ENCODE assay signal across 13 cellular contexts in the genomic region with DNA sequence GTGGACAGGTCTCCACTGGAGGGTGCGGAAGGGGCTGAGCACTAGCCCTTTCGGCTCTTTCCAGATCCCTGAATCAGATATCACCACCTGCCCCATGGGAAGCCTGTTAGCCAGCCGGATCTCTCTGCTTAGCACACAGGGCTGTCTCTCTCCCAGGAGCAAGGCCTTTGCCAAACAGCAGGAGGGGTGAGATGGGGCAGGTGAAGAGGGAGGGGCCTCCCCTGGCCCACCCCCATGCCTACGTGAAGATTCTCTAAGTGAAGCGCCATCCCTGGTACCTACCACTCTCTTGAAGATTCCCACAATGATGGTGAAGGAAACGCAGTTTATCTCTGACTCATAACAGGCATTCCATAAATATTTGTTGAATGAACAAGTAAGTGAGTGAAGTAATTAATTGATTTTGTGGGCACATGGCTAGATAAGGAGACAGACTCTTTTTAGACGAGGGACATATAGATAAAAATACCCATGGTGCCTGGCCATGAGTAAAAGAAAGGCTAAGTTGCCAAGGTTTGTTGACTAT. TPM values are rescaled to one million over a fixed set of nuclear protein-coding genes. Genes with fewer than 3 reads are reported as not detected.
DNase-seq lines count a peak whose midpoint lies in the region; ATAC-seq and TF ChIP-seq lines count a peak whose summit lies in the region.
"Had no signal": no experiment of that assay in that cellular context is flagged by ENCODE, and none has a peak within 500 bp of the region (broad histone marks: within the 10 kb centered on the region; RNA-seq: fewer than 3 reads in every experiment).

No MANE protein-coding gene starts in this region.

- H3K36me3 ChIP-seq in H7 (replicated peaks; ENCODE audit: control insufficient read depth, insufficient read depth, low read length), result no peaks in the 10 kb centered on the region
- H3K36me3 ChIP-seq: colonic mucosa, neutrophil, vagina had no signal

- no peak for TF ChIP-seq CTCF in retinal pigment epithelial cell (conservative IDR thresholded peaks at IDR 0.05; ENCODE audit: low read depth, low read length)

- peak; percentile 85 for ATAC-seq in SK-N-SH treated with all-trans-retinoic acid at 6 μM for 48 hours

- no peaks in the 10 kb centered on the region for H3K27me3 ChIP-seq in H7 (ENCODE audit: control insufficient read depth, insufficient read depth, low read length)
- H3K27me3 ChIP-seq: colonic mucosa, vagina had no signal

- DNase-seq in H7 (peak; percentile 61), foreskin melanocyte (peak; percentile 49), retinal pigment epithelial cell (ENCODE audit: low read depth) (peak; percentile 45), NCI-H748 (lab: John Stamatoyannopoulos, UW; ENCODE audit: unreplicated experiment) (no peak), T-helper 2 cell (no peak), GM19240 (ENCODE audit: insufficient read length, low spot score) (no peak), NCI-H2081 (lab: John Stamatoyannopoulos, UW) (no peak)
- DNase-seq: activated T-cell treated with anti-CD3 and anti-CD28 coated beads for 4 hours, colonic mucosa, NCI-H524 had no signal

- H3K4me3 ChIP-seq in H7 (ENCODE audit: insufficient read depth, low read depth, low read length) (no peak overlapping the region), retinal pigment epithelial cell (ENCODE audit: low read length) (no peak overlapping the region)
- H3K4me3 ChIP-seq: colonic mucosa, vagina had no signal

TF ChIP-seq in SK-N-SH treated with all-trans-retinoic acid at 6 μM for 48 hours, 23 proteins besides CTCF, POLR2A, EP300 and RAD21:
- TF ChIP-seq RARB (CRISPR knock-in tag; IDR thresholded peaks at IDR 0.05) (no peak), ZNF70 (CRISPR knock-in tag; IDR thresholded peaks at IDR 0.05) (no peak), ZFP3 (CRISPR knock-in tag; IDR thresholded peaks at IDR 0.05) (no peak; the same call in 1 of the 2 replicates), TOX (CRISPR knock-in tag; IDR thresholded peaks at IDR 0.05; ENCODE audit: borderline replicate concordance) (no peak), BACH2 (CRISPR knock-in tag; IDR thresholded peaks at IDR 0.05; ENCODE audit: borderline replicate concordance) (no peak), TCF4 (CRISPR knock-in tag; IDR thresholded peaks at IDR 0.05; ENCODE audit: borderline replicate concordance) (no peak), OSR1 (CRISPR knock-in tag; IDR thresholded peaks at IDR 0.05) (no peak), PPARA (CRISPR knock-in tag; IDR thresholded peaks at IDR 0.05; ENCODE audit: borderline replicate concordance) (no peak), ZNF565 (CRISPR knock-in tag; conservative IDR thresholded peaks at IDR 0.05; ENCODE audit: low read depth) (no peak), ZC3H10 (CRISPR knock-in tag; IDR thresholded peaks at IDR 0.05) (no peak), ARNTL (CRISPR knock-in tag; IDR thresholded peaks at IDR 0.05; ENCODE audit: borderline replicate concordance, low read depth) (no peak), ESRRG (CRISPR knock-in tag; IDR thresholded peaks at IDR 0.05) (no peak), CSDC2 (CRISPR knock-in tag; IDR thresholded peaks at IDR 0.05) (0 out of 2 replicates have a peak, but pooled peaks have one; percentile 68), ZFP30 (CRISPR knock-in tag; IDR thresholded peaks at IDR 0.05) (no peak), SNAI2 (CRISPR knock-in tag; IDR thresholded peaks at IDR 0.05) (peak; percentile 31; the same call in 1 of the 2 replicates), ISL1 (CRISPR knock-in tag; IDR thresholded peaks at IDR 0.05) (peak; percentile 92), ZNF8 (CRISPR knock-in tag; IDR thresholded peaks at IDR 0.05) (no peak), GLIS3 (CRISPR knock-in tag; IDR thresholded peaks at IDR 0.05) (no peak)
- TF ChIP-seq, protein P1, sequence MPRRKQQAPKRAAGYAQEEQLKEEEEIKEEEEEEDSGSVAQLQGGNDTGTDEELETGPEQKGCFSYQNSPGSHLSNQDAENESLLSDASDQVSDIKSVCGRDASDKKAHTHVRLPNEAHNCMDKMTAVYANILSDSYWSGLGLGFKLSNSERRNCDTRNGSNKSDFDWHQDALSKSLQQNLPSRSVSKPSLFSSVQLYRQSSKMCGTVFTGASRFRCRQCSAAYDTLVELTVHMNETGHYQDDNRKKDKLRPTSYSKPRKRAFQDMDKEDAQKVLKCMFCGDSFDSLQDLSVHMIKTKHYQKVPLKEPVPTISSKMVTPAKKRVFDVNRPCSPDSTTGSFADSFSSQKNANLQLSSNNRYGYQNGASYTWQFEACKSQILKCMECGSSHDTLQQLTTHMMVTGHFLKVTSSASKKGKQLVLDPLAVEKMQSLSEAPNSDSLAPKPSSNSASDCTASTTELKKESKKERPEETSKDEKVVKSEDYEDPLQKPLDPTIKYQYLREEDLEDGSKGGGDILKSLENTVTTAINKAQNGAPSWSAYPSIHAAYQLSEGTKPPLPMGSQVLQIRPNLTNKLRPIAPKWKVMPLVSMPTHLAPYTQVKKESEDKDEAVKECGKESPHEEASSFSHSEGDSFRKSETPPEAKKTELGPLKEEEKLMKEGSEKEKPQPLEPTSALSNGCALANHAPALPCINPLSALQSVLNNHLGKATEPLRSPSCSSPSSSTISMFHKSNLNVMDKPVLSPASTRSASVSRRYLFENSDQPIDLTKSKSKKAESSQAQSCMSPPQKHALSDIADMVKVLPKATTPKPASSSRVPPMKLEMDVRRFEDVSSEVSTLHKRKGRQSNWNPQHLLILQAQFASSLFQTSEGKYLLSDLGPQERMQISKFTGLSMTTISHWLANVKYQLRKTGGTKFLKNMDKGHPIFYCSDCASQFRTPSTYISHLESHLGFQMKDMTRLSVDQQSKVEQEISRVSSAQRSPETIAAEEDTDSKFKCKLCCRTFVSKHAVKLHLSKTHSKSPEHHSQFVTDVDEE (CRISPR knock-in tag; IDR thresholded peaks at IDR 0.05), result no peak; the same call in 1 of the 2 replicates
- TF ChIP-seq, protein P2, sequence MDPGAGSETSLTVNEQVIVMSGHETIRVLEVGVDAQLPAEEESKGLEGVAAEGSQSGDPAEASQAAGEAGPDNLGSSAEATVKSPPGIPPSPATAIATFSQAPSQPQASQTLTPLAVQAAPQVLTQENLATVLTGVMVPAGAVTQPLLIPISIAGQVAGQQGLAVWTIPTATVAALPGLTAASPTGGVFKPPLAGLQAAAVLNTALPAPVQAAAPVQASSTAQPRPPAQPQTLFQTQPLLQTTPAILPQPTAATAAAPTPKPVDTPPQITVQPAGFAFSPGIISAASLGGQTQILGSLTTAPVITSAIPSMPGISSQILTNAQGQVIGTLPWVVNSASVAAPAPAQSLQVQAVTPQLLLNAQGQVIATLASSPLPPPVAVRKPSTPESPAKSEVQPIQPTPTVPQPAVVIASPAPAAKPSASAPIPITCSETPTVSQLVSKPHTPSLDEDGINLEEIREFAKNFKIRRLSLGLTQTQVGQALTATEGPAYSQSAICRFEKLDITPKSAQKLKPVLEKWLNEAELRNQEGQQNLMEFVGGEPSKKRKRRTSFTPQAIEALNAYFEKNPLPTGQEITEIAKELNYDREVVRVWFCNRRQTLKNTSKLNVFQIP (CRISPR knock-in tag; IDR thresholded peaks at IDR 0.05; ENCODE audit: borderline replicate concordance, low read depth), result no peak
- TF ChIP-seq, protein P3, sequence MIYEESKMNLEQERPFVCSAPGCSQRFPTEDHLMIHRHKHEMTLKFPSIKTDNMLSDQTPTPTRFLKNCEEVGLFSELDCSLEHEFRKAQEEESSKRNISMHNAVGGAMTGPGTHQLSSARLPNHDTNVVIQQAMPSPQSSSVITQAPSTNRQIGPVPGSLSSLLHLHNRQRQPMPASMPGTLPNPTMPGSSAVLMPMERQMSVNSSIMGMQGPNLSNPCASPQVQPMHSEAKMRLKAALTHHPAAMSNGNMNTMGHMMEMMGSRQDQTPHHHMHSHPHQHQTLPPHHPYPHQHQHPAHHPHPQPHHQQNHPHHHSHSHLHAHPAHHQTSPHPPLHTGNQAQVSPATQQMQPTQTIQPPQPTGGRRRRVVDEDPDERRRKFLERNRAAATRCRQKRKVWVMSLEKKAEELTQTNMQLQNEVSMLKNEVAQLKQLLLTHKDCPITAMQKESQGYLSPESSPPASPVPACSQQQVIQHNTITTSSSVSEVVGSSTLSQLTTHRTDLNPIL (CRISPR knock-in tag; IDR thresholded peaks at IDR 0.05; ENCODE audit: low read depth), result peak; percentile 95
- TF ChIP-seq, protein P4, sequence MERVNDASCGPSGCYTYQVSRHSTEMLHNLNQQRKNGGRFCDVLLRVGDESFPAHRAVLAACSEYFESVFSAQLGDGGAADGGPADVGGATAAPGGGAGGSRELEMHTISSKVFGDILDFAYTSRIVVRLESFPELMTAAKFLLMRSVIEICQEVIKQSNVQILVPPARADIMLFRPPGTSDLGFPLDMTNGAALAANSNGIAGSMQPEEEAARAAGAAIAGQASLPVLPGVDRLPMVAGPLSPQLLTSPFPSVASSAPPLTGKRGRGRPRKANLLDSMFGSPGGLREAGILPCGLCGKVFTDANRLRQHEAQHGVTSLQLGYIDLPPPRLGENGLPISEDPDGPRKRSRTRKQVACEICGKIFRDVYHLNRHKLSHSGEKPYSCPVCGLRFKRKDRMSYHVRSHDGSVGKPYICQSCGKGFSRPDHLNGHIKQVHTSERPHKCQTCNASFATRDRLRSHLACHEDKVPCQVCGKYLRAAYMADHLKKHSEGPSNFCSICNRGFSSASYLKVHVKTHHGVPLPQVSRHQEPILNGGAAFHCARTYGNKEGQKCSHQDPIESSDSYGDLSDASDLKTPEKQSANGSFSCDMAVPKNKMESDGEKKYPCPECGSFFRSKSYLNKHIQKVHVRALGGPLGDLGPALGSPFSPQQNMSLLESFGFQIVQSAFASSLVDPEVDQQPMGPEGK (CRISPR knock-in tag; IDR thresholded peaks at IDR 0.05; ENCODE audit: borderline replicate concordance), result peak; percentile 90; the same call in 1 of the 2 replicates
- TF ChIP-seq, protein P5, sequence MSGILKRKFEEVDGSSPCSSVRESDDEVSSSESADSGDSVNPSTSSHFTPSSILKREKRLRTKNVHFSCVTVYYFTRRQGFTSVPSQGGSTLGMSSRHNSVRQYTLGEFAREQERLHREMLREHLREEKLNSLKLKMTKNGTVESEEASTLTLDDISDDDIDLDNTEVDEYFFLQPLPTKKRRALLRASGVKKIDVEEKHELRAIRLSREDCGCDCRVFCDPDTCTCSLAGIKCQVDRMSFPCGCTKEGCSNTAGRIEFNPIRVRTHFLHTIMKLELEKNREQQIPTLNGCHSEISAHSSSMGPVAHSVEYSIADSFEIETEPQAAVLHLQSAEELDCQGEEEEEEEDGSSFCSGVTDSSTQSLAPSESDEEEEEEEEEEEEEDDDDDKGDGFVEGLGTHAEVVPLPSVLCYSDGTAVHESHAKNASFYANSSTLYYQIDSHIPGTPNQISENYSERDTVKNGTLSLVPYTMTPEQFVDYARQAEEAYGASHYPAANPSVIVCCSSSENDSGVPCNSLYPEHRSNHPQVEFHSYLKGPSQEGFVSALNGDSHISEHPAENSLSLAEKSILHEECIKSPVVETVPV (CRISPR knock-in tag; IDR thresholded peaks at IDR 0.05), result peak; percentile 60; the same call in 1 of the 2 replicates

RNA-seq across cellular contexts. Expression of a gene that starts 19.6 kb away (rescaled TPM):
- 5.2 and 8.3 TPM in 2 replicates for total RNA-seq in H7 (2014; rRNA removed; shearing (Covaris generic))

RNA-seq across cellular contexts. Expression of a gene that starts 54.6 kb away (rescaled TPM):
- total RNA-seq in H7 (2014; rRNA removed; shearing (Covaris generic)), result not detected in 2 replicates
- total RNA-seq: colonic mucosa, vagina had no signal

Comparison
In these comparisons a context has a peak if more than half of its experiments do, and no peak if none do; other contexts are left out.
1. DNase-seq: peak in H7 (single experiment), foreskin melanocyte (single experiment) and retinal pigment epithelial cell (single experiment); none in NCI-H748 (single experiment), T-helper 2 cell (0 of 5), GM19240 (single experiment) and NCI-H2081 (0 of 2).